ENCODE assay signal across 11 cellular contexts in the genomic region with DNA sequence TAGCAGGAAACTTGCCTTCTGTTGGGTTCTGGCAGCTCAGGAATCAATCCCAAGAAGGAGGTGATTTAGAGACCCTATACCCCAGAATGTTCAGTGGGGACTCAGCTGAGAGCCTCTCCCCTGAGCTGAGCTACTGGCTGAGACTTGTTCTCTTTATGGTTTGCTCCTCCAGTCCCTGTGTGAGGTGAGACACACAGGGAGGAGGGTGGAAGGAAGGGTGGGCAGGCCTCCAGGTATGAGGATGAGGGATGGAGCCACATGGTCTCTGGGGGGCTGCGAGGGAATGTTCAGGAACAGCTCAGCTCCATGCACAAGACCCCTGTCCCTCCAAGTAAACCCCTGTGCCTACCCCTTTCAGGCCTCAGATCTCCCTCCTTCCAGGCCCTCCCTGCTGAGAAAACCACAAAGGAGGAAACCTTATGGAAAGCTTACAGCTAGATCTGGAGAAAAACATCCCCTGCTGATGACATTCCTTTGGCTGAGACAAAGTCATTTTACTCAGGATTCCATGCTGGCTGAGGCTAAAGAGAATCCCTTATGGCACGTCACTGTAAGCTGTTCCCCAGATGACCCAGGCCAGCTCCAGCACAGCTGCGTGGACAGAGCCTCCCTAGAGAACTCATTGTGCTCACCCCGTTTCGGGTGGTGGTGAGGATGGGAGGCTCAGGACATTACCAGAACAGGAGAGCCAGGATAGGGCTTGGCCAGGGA.
DNase-seq lines count a peak whose midpoint lies in the region; ATAC-seq and TF ChIP-seq lines count a peak whose summit lies in the region.
"Had no signal": no experiment of that assay in that cellular context is flagged by ENCODE, and none has a peak within 500 bp of the region (broad histone marks: within the 10 kb centered on the region; RNA-seq: fewer than 3 reads in every experiment).

No MANE protein-coding gene starts in this region.

- 54% methylated on average over 5 of the region's 5 CpGs for WGBS in hepatocyte (ENCODE audit: low lambda C conversion rate, missing lambda C conversion rate)

- H2AFZ ChIP-seq in hepatocyte = no peak overlapping the region

- H3K4me3 ChIP-seq in astrocyte of the cerebellum (ENCODE audit: low read depth, low read length) = no peak overlapping the region
- H3K4me3 ChIP-seq in hepatocyte = no peak overlapping the region
- no peak overlapping the region for H3K4me3 ChIP-seq in retinal pigment epithelial cell (ENCODE audit: low read length)

- H3K9me3 ChIP-seq in hepatocyte (ENCODE audit: low read depth) = no peaks in the 10 kb centered on the region

- H3K4me2 ChIP-seq in hepatocyte = peak overlapping the region; percentile 86

- TF ChIP-seq CTCF in astrocyte of the cerebellum (IDR thresholded peaks at IDR 0.05; ENCODE audit: low read depth, low read length, missing control alignments) (no peak), hepatocyte (IDR thresholded peaks at IDR 0.05; ENCODE audit: poor library complexity) (no peak), retinal pigment epithelial cell (conservative IDR thresholded peaks at IDR 0.05; ENCODE audit: low read depth, low read length) (no peak)

- peak; percentile 78 for DNase-seq in EL
- DNase-seq in astrocyte of the cerebellum (ENCODE audit: low read depth) = peak; percentile 96
- peak; percentile 41 for DNase-seq in hepatocyte (ENCODE audit: low spot score)
- DNase-seq in retinal pigment epithelial cell (ENCODE audit: low read depth) = peak; percentile 45
- DNase-seq in HPDE6-E6E7 (ENCODE audit: extremely low spot score) = no peak
- no peak for DNase-seq in DMS53 (lab: John Stamatoyannopoulos, UW)
- DNase-seq in stimulated activated naive CD4-positive, alpha-beta T cell treated with Interleukin-2 at 50 U/mL for 16 hours (lab: John Stamatoyannopoulos, UW) = no peak
- DNase-seq: activated CD8-positive, alpha-beta memory T cell treated with anti-CD3 and anti-CD28 coated beads for 24 hours; erythroblast; NCI-H345 had no signal

- peaks cover 37% of the 10 kb centered on the region for H3K79me2 ChIP-seq in hepatocyte

- H3K9me2 ChIP-seq in hepatocyte (replicated peaks; ENCODE audit: insufficient read depth) = no peaks in the 10 kb centered on the region

- no peaks in the 10 kb centered on the region for H4K20me1 ChIP-seq in hepatocyte (ENCODE audit: insufficient read depth, poor library complexity, severe bottlenecking)

- no peaks in the 10 kb centered on the region for H3K27me3 ChIP-seq in hepatocyte

- peak overlapping the region; percentile 59 for H3K27ac ChIP-seq in hepatocyte

- no peak for ATAC-seq in GM21723 (IDR thresholded peaks at IDR 0.05; ENCODE audit: unreplicated experiment)

- H3K4me1 ChIP-seq in hepatocyte (ENCODE audit: insufficient read depth) = peaks cover 23% of the 10 kb centered on the region

- in situ Hi-C loops in astrocyte of the cerebellum (cut with HindIII; ENCODE audit: low sequenced_read_pairs) = no loop called here

- H3K36me3 ChIP-seq in hepatocyte (replicated peaks; ENCODE audit: insufficient read depth, low read depth) = no peaks in the 10 kb centered on the region

Comparison
In these comparisons a context has a peak if more than half of its experiments do, and no peak if none do; other contexts are left out.
1. DNase-seq: peak in EL (single experiment), astrocyte of the cerebellum (single experiment), hepatocyte (single experiment) and retinal pigment epithelial cell (single experiment); none in HPDE6-E6E7 (single experiment), DMS53 (single experiment) and stimulated activated naive CD4-positive, alpha-beta T cell treated with Interleukin-2 at 50 U/mL for 16 hours (single experiment).